In the genomic region with DNA sequence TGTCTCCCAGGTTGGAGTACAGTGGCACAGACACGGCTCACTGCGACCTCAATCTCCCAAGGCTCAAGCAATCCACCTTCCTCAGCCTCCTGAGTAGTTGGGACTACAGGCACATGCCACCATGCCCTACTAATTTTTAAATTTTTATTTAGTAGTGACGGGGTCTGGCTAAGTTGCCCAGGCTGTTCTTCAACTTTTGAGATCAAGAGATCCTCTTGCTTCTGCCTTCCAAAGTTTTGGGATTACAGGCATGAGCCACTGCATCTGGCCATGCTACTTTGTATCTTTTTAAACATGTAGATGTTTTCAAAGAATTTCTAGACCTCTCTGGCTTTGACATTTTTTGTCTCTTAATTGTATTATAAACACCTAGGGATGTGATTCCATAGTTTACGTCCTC, we compare ENCODE assay signal across 11 cellular contexts. TPM values are rescaled to one million over a fixed set of nuclear protein-coding genes. Genes with fewer than 3 reads are reported as not detected.
A peak's percentile ranks its signal among the peaks of the same experiment; 100 is the strongest.
DNase-seq lines count a peak whose midpoint lies in the region; ATAC-seq and TF ChIP-seq lines count a peak whose summit lies in the region.
"Had no signal": no experiment of that assay in that cellular context is flagged by ENCODE, and none has a peak within 500 bp of the region (broad histone marks: within the 10 kb centered on the region; RNA-seq: fewer than 3 reads in every experiment).

No MANE protein-coding gene starts in this region.

- H3K36me3 Mint-ChIP-seq in T-helper 1 cell treated with Interleukin-12 subunit alpha and Interleukin-12 subunit beta and Interleukin-4 antibody, amounts not matched to agents 30 μg/mL and 1 μg/mL, for 36 hours (ENCODE audit: low read depth), result peaks cover 9% of the 10 kb centered on the region
- H3K36me3 Mint-ChIP-seq in endodermal cell (ENCODE audit: low read depth), result no peaks in the 10 kb centered on the region

- no peak for ATAC-seq in GM21367 (IDR thresholded peaks at IDR 0.05; ENCODE audit: unreplicated experiment)

- H3K4me1 ChIP-seq in endodermal cell (ENCODE audit: control insufficient read depth, insufficient read depth, low read length), result peaks cover 5% of the 10 kb centered on the region
- peaks cover 9% of the 10 kb centered on the region for H3K4me1 ChIP-seq in rectal smooth muscle tissue (ENCODE audit: control insufficient read depth, insufficient read depth, low read length)

- no peak for TF ChIP-seq POLR2A in NB4 (IDR thresholded peaks at IDR 0.05; ENCODE audit: extremely low read depth, insufficient read length)

- DNase-seq in T-helper 1 cell (no peak), NB4 (ENCODE audit: low read depth) (no peak), endodermal cell (no peak), COR-L47 (lab: John Stamatoyannopoulos, UW) (no peak), DMS 273 treated with DMSO at 0.1 percent for 48 hours (lab: John Stamatoyannopoulos, UW) (no peak)
- DNase-seq: 8988T, cortex of kidney had no signal

- WGBS in endodermal cell (ENCODE audit: insufficient coverage in 1 of 2, insufficient read length in 1 of 2), 2 experiments, result 82 to 97% methylated on average over 2 to 4 of the region's 4 CpGs

- TF ChIP-seq CTCF in NB4 (IDR thresholded peaks at IDR 0.05; ENCODE audit: low read depth, low read length) (no peak), endodermal cell (conservative IDR thresholded peaks at IDR 0.05) (no peak)

- H3K4me3 ChIP-seq in NB4 (ENCODE audit: low read depth, low read length), result peak overlapping the region; percentile 96
- peak overlapping the region; percentile 99 for H3K4me3 ChIP-seq in endodermal cell (ENCODE audit: low read length)
- H3K4me3 ChIP-seq in rectal smooth muscle tissue (ENCODE audit: low read length), result peak overlapping the region; percentile 90

- no peaks in the 10 kb centered on the region for H3K9me3 ChIP-seq in endodermal cell (ENCODE audit: control insufficient read depth, low read length)
- H3K9me3 ChIP-seq: Peyer's patch had no signal

- peaks cover 21% of the 10 kb centered on the region for H3K4me1 Mint-ChIP-seq in T-helper 1 cell treated with Interleukin-12 subunit alpha and Interleukin-12 subunit beta and Interleukin-4 antibody, amounts not matched to agents 30 μg/mL and 1 μg/mL, for 36 hours (ENCODE audit: low read depth)
- peaks cover 10% of the 10 kb centered on the region for H3K4me1 Mint-ChIP-seq in endodermal cell

- peak overlapping the region; percentile 100 for H3K27ac Mint-ChIP-seq in T-helper 1 cell treated with Interleukin-12 subunit alpha and Interleukin-12 subunit beta and Interleukin-4 antibody, amounts not matched to agents 30 μg/mL and 1 μg/mL, for 36 hours
- no peak overlapping the region for H3K27ac Mint-ChIP-seq in endodermal cell

- no peaks in the 10 kb centered on the region for H3K27me3 Mint-ChIP-seq in T-helper 1 cell treated with Interleukin-12 subunit alpha and Interleukin-12 subunit beta and Interleukin-4 antibody, amounts not matched to agents 30 μg/mL and 1 μg/mL, for 36 hours (ENCODE audit: low read depth)
- H3K27me3 Mint-ChIP-seq in endodermal cell (ENCODE audit: insufficient read depth), result no peaks in the 10 kb centered on the region

- H3K9me3 Mint-ChIP-seq in T-helper 1 cell treated with Interleukin-12 subunit alpha and Interleukin-12 subunit beta and Interleukin-4 antibody, amounts not matched to agents 30 μg/mL and 1 μg/mL, for 36 hours, result no peaks in the 10 kb centered on the region
- no peaks in the 10 kb centered on the region for H3K9me3 Mint-ChIP-seq in endodermal cell

- H3K4me3 Mint-ChIP-seq in T-helper 1 cell treated with Interleukin-12 subunit alpha and Interleukin-12 subunit beta and Interleukin-4 antibody, amounts not matched to agents 30 μg/mL and 1 μg/mL, for 36 hours, result peak overlapping the region; percentile 99
- H3K4me3 Mint-ChIP-seq in endodermal cell, result no peak overlapping the region

- no peak overlapping the region for H3K27ac ChIP-seq in endodermal cell (ENCODE audit: low read depth, low read length)
- H3K27ac ChIP-seq in rectal smooth muscle tissue (ENCODE audit: low read depth, low read length), result no peak overlapping the region

- H3K9ac ChIP-seq in endodermal cell (ENCODE audit: extremely low read depth, low read length, poor library complexity, severe bottlenecking) (no peak overlapping the region), rectal smooth muscle tissue (ENCODE audit: low read length) (no peak overlapping the region)

- no peaks in the 10 kb centered on the region for H3K27me3 ChIP-seq in endodermal cell (ENCODE audit: control insufficient read depth, insufficient read depth, low read length, poor library complexity, severe bottlenecking)
- no peaks in the 10 kb centered on the region for H3K27me3 ChIP-seq in rectal smooth muscle tissue (ENCODE audit: control insufficient read depth, insufficient read depth, low read length)
- H3K27me3 ChIP-seq: Peyer's patch had no signal

- no peaks in the 10 kb centered on the region for H3K36me3 ChIP-seq in endodermal cell (ENCODE audit: control insufficient read depth, insufficient read depth, low read length)
- no peaks in the 10 kb centered on the region for H3K36me3 ChIP-seq in rectal smooth muscle tissue (ENCODE audit: control insufficient read depth, insufficient read depth, low read length)
- H3K36me3 ChIP-seq: Peyer's patch had no signal

RNA-seq across cellular contexts. Expression of a gene that starts 1.4 kb away (rescaled TPM):
- 10 to 100 TPM in 1 of 2 donors, 1 to 10 TPM in 1; 8.7 to 10.6 TPM for total RNA-seq in endodermal cell
- polyA plus RNA-seq in endodermal cell (2013, experiment 1 of 2), result 10.5 TPM
- polyA plus RNA-seq in endodermal cell (2013, experiment 2 of 2), result 8.4 TPM

RNA-seq across cellular contexts. Expression of a gene that starts 1.5 kb away (rescaled TPM):
- total RNA-seq in endodermal cell, result 10 to 100 TPM in 1 of 2 donors, 1 to 10 TPM in 1; 10.0 to 12.2 TPM
- polyA plus RNA-seq in endodermal cell (2013, experiment 1 of 2), result 13.4 TPM
- polyA plus RNA-seq in endodermal cell (2013, experiment 2 of 2), result 14.4 TPM
